In genomic region chr13:112454648-112455334, GRCh38 we compare ENCODE assay signal across 18 cellular contexts.
"Had no signal": no experiment of that assay in that cellular context is flagged by ENCODE, and none has a peak within 500 bp of the region (broad histone marks: within the 10 kb centered on the region; RNA-seq: fewer than 3 reads in every experiment).

No MANE protein-coding gene starts in this region.

- H3K4me1 Mint-ChIP-seq: immature natural killer cell, memory B cell had no signal

- H3K4me1 ChIP-seq: foreskin keratinocyte, left ventricle myocardium inferior, lower lobe of right lung, sigmoid colon, transverse colon had no signal

- H3K36me3 ChIP-seq: left ventricle myocardium inferior, lower lobe of right lung, sigmoid colon, stomach, thoracic aorta, transverse colon had no signal

- H3K9me3 ChIP-seq: lower lobe of right lung had no signal

- ATAC-seq: foreskin keratinocyte; left cardiac atrium; lower lobe of right lung; stimulated activated naive B cell treated with anti-CD40 and anti-IgM and Interleukin-4, amounts not matched to agents 10 μg/mL and 1 μg/mL and 100 μg/mL, for 72 hours had no signal

- FAIRE-seq: kidney had no signal

- DNase-seq: foreskin keratinocyte; immature natural killer cell; kidney; left cardiac atrium; left ventricle myocardium inferior; lower lobe of right lung; midbrain; sigmoid colon; stimulated activated CD4-positive, alpha-beta T cell treated with anti-CD3 and anti-CD28 coated beads, Interleukin-2, amount 100 ng/mL, for 24 hours; stimulated activated CD4-positive, alpha-beta T cell treated with anti-CD3 and anti-CD28 coated beads, Interleukin-4, amount 100 ng/mL, for 4 hours; stimulated activated naive B cell treated with anti-CD40 and anti-IgM and Interleukin-4, amounts not matched to agents 10 μg/mL and 1 μg/mL and 100 μg/mL, for 72 hours; stomach; substantia nigra; transverse colon had no signal

- H3K36me3 Mint-ChIP-seq: immature natural killer cell had no signal

- H3K27me3 ChIP-seq: foreskin keratinocyte, transverse colon had no signal

- H3K4me3 ChIP-seq: left ventricle myocardium inferior, lower lobe of right lung, sigmoid colon, skin epidermis, stomach, thoracic aorta, transverse colon had no signal

- H3K27ac ChIP-seq: foreskin keratinocyte, left ventricle myocardium inferior, lower lobe of right lung, sigmoid colon, skin epidermis, stomach, thoracic aorta, transverse colon had no signal

- H3K27ac Mint-ChIP-seq: immature natural killer cell; memory B cell; nephron; stimulated activated naive B cell treated with anti-CD40 and anti-IgM and Interleukin-4, amounts not matched to agents 10 μg/mL and 1 μg/mL and 100 μg/mL, for 72 hours had no signal

- H3K4me3 Mint-ChIP-seq: immature natural killer cell; memory B cell; nephron; stimulated activated naive B cell treated with anti-CD40 and anti-IgM and Interleukin-4, amounts not matched to agents 10 μg/mL and 1 μg/mL and 100 μg/mL, for 72 hours had no signal
